Comparison of ENCODE assay signal across 28 cellular contexts in genomic region chr5:6424110-6424659, GRCh38. TPM values are rescaled to one million over a fixed set of nuclear protein-coding genes. Genes with fewer than 3 reads are reported as not detected.
DNase-seq lines count a peak whose midpoint lies in the region; ATAC-seq, FAIRE-seq and TF ChIP-seq lines count a peak whose summit lies in the region.
"Had no signal": no experiment of that assay in that cellular context is flagged by ENCODE, and none has a peak within 500 bp of the region (broad histone marks: within the 10 kb centered on the region; RNA-seq: fewer than 3 reads in every experiment).

No MANE protein-coding gene starts in this region.

- H3K27ac ChIP-seq in kidney (ENCODE audit: low read depth in 2 of 2, low read length in 2 of 2) (no peak overlapping the region), spleen (no peak overlapping the region)
- H3K27ac ChIP-seq: ascending aorta, C4-2B, pancreas, testis, vagina had no signal

- H3K9me3 ChIP-seq in kidney (ENCODE audit: control insufficient read depth in 1 of 2, low read length in 2 of 2) (no peaks in the 10 kb centered on the region), spleen (no peaks in the 10 kb centered on the region)
- H3K9me3 ChIP-seq: ascending aorta, pancreas, testis, vagina had no signal

- H3K4me3 ChIP-seq in kidney (ENCODE audit: low read length in 2 of 2) (no peak overlapping the region), spleen (no peak overlapping the region)
- H3K4me3 ChIP-seq: ascending aorta, pancreas, testis, vagina had no signal

- no peak overlapping the region for H3K9ac ChIP-seq in kidney (ENCODE audit: low read length in 2 of 2)

- FAIRE-seq in kidney (lab: Jason Lieb, UNC), result no peak
- FAIRE-seq: GM18507, H1, pancreas, TTC549 had no signal

- TF ChIP-seq CTCF in kidney (IDR thresholded peaks at IDR 0.05; ENCODE audit: borderline replicate concordance, extremely low read depth, insufficient read depth), result no peak
- TF ChIP-seq CTCF in spleen (IDR thresholded peaks at IDR 0.05 in 8 of 11, conservative IDR thresholded peaks at IDR 0.05 in 3 of 11), result no peak

- TF ChIP-seq POLR2A in spleen (IDR thresholded peaks at IDR 0.05), result no peak

- intact Hi-C loops in kidney (cut with DNase I), result no loop called here
- intact Hi-C loops in spleen (cut with DNase I; ENCODE audit: low total_unique reads), result no loop called here

- peaks cover 0 to 19% (median 0%) of the 10 kb centered on the region in 7 donors for H3K27me3 ChIP-seq in spleen (replicated peaks in 1 of 7)
- H3K27me3 ChIP-seq: ascending aorta, pancreas, testis, vagina had no signal

- H3K4me1 ChIP-seq in kidney (ENCODE audit: control insufficient read depth in 1 of 2, insufficient read depth in 1 of 2, low read depth in 1 of 2, low read length in 2 of 2) (no peaks in the 10 kb centered on the region), spleen (no peaks in the 10 kb centered on the region)
- H3K4me1 ChIP-seq: ascending aorta, pancreas, testis had no signal

- DNase-seq in NCI-H1417 (lab: John Stamatoyannopoulos, UW) (peak; percentile 38 to 92 (median 60)), NCI-H1417 treated with DMSO at 0.1 percent for 48 hours (lab: John Stamatoyannopoulos, UW) (no peak), NCI-H1105 (lab: John Stamatoyannopoulos, UW) (peak; percentile 21), NCI-H510A (lab: John Stamatoyannopoulos, UW) (peak; percentile 80), kidney tubule cell (ENCODE audit: low spot score) (peak; percentile 24), kidney (no peak), spleen (no peak)
- DNase-seq: activated CD4-positive, alpha-beta T cell treated with anti-CD3 and anti-CD28 coated beads, Interleukin-2, amount 50 U/mL, for 1 hour; activated CD4-positive, CD25-positive, alpha-beta regulatory T cell; activated gamma-delta T cell; activated naive CD8-positive, alpha-beta T cell treated with anti-CD3 and anti-CD28 coated beads, Interleukin-2, amount 10 ng/mL, durations not matched to agents 7 days and 5 days; activated T-cell treated with anti-CD3 and anti-CD28 coated beads, Interleukin-2, amount 50 U/mL, for 4 hours; hippocampal formation; NCI-H2171 treated with DMSO at 0.1 percent for 48 hours; pancreas; retina; RPMI8226; stimulated activated naive CD4-positive, alpha-beta T cell; T-helper 1 cell; testis had no signal

- WGBS in spleen, 5 donors, result 83 to 100% (median 92%) methylated on average over 2 to 8 of the region's 8 CpGs

- ATAC-seq in GM18519 (IDR thresholded peaks at IDR 0.05; ENCODE audit: low FRiP score, unreplicated experiment), result no peak
- ATAC-seq: activated T-cell treated with anti-CD3 and anti-CD28 coated beads, Interleukin-2, amount 50 U/mL, for 4 hours; pancreas had no signal

- no peaks in the 10 kb centered on the region for H3K36me3 ChIP-seq in kidney (ENCODE audit: control insufficient read depth in 1 of 2, insufficient read depth in 2 of 2, low read length in 2 of 2)
- H3K36me3 ChIP-seq in spleen, result no peaks in the 10 kb centered on the region
- H3K36me3 ChIP-seq: ascending aorta, pancreas, vagina had no signal

RNA-seq across cellular contexts. Expression of gene UBE2QL1, which starts 24.5 kb away (rescaled TPM):
- total RNA-seq in kidney (0.31 TPM), spleen (under 1 TPM in 6 of 7 donors, not detected in 1; 0.15 to 0.77 (median 0.32) TPM)
- polyA plus RNA-seq in kidney (ENCODE audit: insufficient read depth, low read depth, low replicate concordance) (4.8 TPM), spleen (under 1 TPM; 0.03 to 0.08 (median 0.04) TPM)
- total RNA-seq: activated naive CD8-positive, alpha-beta T cell treated with anti-CD3 and anti-CD28 coated beads, Interleukin-2, amount 10 ng/mL, durations not matched to agents 7 days and 5 days; activated T-cell treated with anti-CD3 and anti-CD28 coated beads, Interleukin-2, amount 50 U/mL, for 4 hours had no signal
- polyA plus RNA-seq: IgD-negative memory B cell had no signal

RNA-seq across cellular contexts. Expression of gene MED10, which starts 45.8 kb away (rescaled TPM):
- total RNA-seq in kidney (32.3 TPM), spleen (10 to 100 TPM; 31.9 to 47.5 (median 35.1) TPM)
- polyA plus RNA-seq in kidney (ENCODE audit: insufficient read depth, low read depth, low replicate concordance) (25.9 TPM), spleen (10 to 100 TPM; 43.2 to 50.4 (median 44.0) TPM)

Comparison
In these comparisons a context has a peak if more than half of its experiments do, and no peak if none do; other contexts are left out.
1. DNase-seq: peak in NCI-H1417 (3 of 3), NCI-H1105 (single experiment), NCI-H510A (single experiment) and kidney tubule cell (single experiment); none in NCI-H1417 treated with DMSO at 0.1 percent for 48 hours (single experiment), kidney (single experiment) and spleen (single experiment).